ENCODE assay signal across 7 cellular contexts in the genomic region with DNA sequence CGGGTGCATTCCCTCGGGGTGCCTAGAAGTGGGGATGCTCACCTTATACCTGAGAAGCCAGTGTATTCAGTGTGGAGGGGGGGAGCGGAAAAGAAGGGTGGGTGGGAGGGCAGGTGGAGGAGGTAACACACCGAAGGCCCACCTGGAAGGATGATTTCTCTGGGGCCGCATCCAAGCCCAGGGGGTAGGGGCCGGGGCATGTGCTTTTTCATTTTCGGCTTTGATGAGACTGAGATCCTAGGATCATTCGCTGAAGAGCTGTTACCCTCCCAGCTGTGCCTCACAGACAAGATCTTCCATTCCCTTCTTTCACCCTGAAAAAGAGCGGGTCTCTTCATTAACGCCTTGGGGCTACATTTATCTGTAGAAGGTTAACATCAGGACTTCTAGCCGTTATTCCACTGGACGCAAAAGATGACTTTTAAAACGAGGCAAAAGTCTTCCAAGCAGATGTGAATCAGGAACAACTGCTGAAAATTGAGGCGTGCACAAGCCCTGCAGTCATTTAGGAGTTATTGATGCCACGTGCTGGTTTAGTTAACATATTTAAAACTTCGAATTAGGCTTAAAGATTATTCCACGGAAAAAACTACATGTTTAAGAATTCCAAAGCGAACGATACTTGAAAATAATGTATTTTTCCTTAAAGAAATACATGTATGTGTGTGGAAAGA. TPM values are rescaled to one million over a fixed set of nuclear protein-coding genes. Genes with fewer than 3 reads are reported as not detected.
DNase-seq lines count a peak whose midpoint lies in the region; ATAC-seq and TF ChIP-seq lines count a peak whose summit lies in the region.

No MANE protein-coding gene starts in this region.

- H3K27me3 ChIP-seq in right cardiac atrium (ENCODE audit: control insufficient read depth, insufficient read depth) (no peaks in the 10 kb centered on the region), smooth muscle cell (ENCODE audit: low read depth) (no peaks in the 10 kb centered on the region)

- peak overlapping the region; percentile 75 for H3K9ac ChIP-seq in smooth muscle cell (ENCODE audit: low read depth)

- peaks cover 53% of the 10 kb centered on the region for H4K20me1 ChIP-seq in smooth muscle cell (ENCODE audit: low read depth)

- peaks cover 19% of the 10 kb centered on the region for H3F3A ChIP-seq in smooth muscle cell (ENCODE audit: low read depth)

- intact Hi-C loops in right cardiac atrium (cut with DNase I) (no loop called here), mucosa of descending colon (cut with DNase I, micrococcal nuclease) (no loop called here)

- DNase-seq in right cardiac atrium (no peak), smooth muscle cell (lab: John Stamatoyannopoulos, UW; ENCODE audit: unreplicated experiment) (no peak), mucosa of descending colon (no peak), left lobe of liver (ENCODE audit: low spot score) (no peak)
- DNase-seq in stimulated activated CD4-positive, alpha-beta T cell treated with anti-CD3 and anti-CD28 coated beads, Interleukin-2, amount 100 ng/mL, for 24 hours: no peak

- TF ChIP-seq CTCF in smooth muscle cell (IDR thresholded peaks at IDR 0.05; ENCODE audit: borderline replicate concordance, insufficient read depth, poor library complexity, severe bottlenecking) (no peak), mucosa of descending colon (IDR thresholded peaks at IDR 0.05) (no peak)

- H3K79me2 ChIP-seq in smooth muscle cell (ENCODE audit: low read depth): peaks cover 60% of the 10 kb centered on the region

- ATAC-seq in GM21717 (IDR thresholded peaks at IDR 0.05; ENCODE audit: unreplicated experiment): peak; percentile 14
- ATAC-seq in SK-N-SH treated with all-trans-retinoic acid at 6 μM for 48 hours: peak; percentile 13; the same call in 2 of the 3 replicates
- no peak for ATAC-seq in right cardiac atrium
- no peak for ATAC-seq in mucosa of descending colon
- ATAC-seq in left lobe of liver: no peak

- H3K4me3 ChIP-seq in right cardiac atrium (ENCODE audit: low read length) (peak overlapping the region; percentile 81), smooth muscle cell (peak overlapping the region; percentile 76), mucosa of descending colon (no peak overlapping the region)

- H3K4me2 ChIP-seq in smooth muscle cell: peak overlapping the region; percentile 99

- no peaks in the 10 kb centered on the region for H3K9me3 ChIP-seq in right cardiac atrium (ENCODE audit: control insufficient read depth, low read length)
- no peaks in the 10 kb centered on the region for H3K9me3 ChIP-seq in smooth muscle cell (replicated peaks; ENCODE audit: low read depth)
- H3K9me3 ChIP-seq in mucosa of descending colon: no peaks in the 10 kb centered on the region

- WGBS in right cardiac atrium: 17% methylated on average over 19 of the region's 19 CpGs
- WGBS in smooth muscle cell (ENCODE audit: low lambda C conversion rate): 5% methylated on average over 17 of the region's 19 CpGs

- H3K27ac ChIP-seq in right cardiac atrium (ENCODE audit: low read length): no peak overlapping the region
- H3K27ac ChIP-seq in smooth muscle cell (ENCODE audit: low read depth): peak overlapping the region; percentile 90

- no peaks in the 10 kb centered on the region for H3K4me1 ChIP-seq in right cardiac atrium (ENCODE audit: control insufficient read depth, insufficient read depth, low read length)
- H3K4me1 ChIP-seq in smooth muscle cell (ENCODE audit: low read depth): peaks cover 12% of the 10 kb centered on the region
- H3K4me1 ChIP-seq in mucosa of descending colon (ENCODE audit: low read depth): peaks cover 8% of the 10 kb centered on the region

- H3K36me3 ChIP-seq in smooth muscle cell (ENCODE audit: low read depth) (no peaks in the 10 kb centered on the region), mucosa of descending colon (ENCODE audit: low read depth) (no peaks in the 10 kb centered on the region)

- H2AFZ ChIP-seq in smooth muscle cell (ENCODE audit: low read depth): no peak overlapping the region

TF ChIP-seq in SK-N-SH treated with all-trans-retinoic acid at 6 μM for 48 hours, 23 proteins besides CTCF, POLR2A, EP300 and RAD21:
- no peak for TF ChIP-seq ZNF565 (CRISPR knock-in tag; conservative IDR thresholded peaks at IDR 0.05; ENCODE audit: low read depth)

RNA-seq across cellular contexts. Expression of gene LMO7, which starts 1.1 kb away (rescaled TPM):
- total RNA-seq in right cardiac atrium (100 to 1,000 TPM; 279 to 397 (median 312) TPM), smooth muscle cell (213 and 253 TPM in 2 replicates), mucosa of descending colon (100 to 1,000 TPM; 127 to 243 (median 212) TPM), left lobe of liver (52.0 TPM)
- polyA plus RNA-seq in right cardiac atrium (152 TPM), smooth muscle cell (152 and 157 TPM in 2 replicates)

Comparison
In these comparisons a context has a peak if more than half of its experiments do, and no peak if none do; other contexts are left out.
1. ATAC-seq: peak in GM21717 (single experiment) and SK-N-SH treated with all-trans-retinoic acid at 6 μM for 48 hours (single experiment); none in right cardiac atrium (0 of 2), mucosa of descending colon (single experiment) and left lobe of liver (single experiment).